ENCODE assay signal across 10 cellular contexts in genomic region chrX:41781500-41781899, GRCh38. TPM values are rescaled to one million over a fixed set of nuclear protein-coding genes. Genes with fewer than 3 reads are reported as not detected.
A peak's percentile ranks its signal among the peaks of the same experiment; 100 is the strongest.
DNase-seq lines count a peak whose midpoint lies in the region; ATAC-seq, FAIRE-seq and TF ChIP-seq lines count a peak whose summit lies in the region.
"Had no signal": no experiment of that assay in that cellular context is flagged by ENCODE, and none has a peak within 500 bp of the region (broad histone marks: within the 10 kb centered on the region; RNA-seq: fewer than 3 reads in every experiment).

No MANE protein-coding gene starts in this region.

- H3K27me3 Mint-ChIP-seq in activated naive CD8-positive, alpha-beta T cell = no peaks in the 10 kb centered on the region
- H3K27me3 Mint-ChIP-seq in activated naive CD8-positive, alpha-beta T cell treated with anti-CD3 and anti-CD28 coated beads for 36 hours = no peaks in the 10 kb centered on the region

- DNase-seq in activated naive CD8-positive, alpha-beta T cell treated with anti-CD3 and anti-CD28 coated beads for 36 hours = no peak
- DNase-seq in RCC 7860 (ENCODE audit: low spot score) (peak; percentile 5), esophagus muscularis mucosa (ENCODE audit: extremely low spot score) (no peak), psoas muscle (no peak), prostate gland (ENCODE audit: low spot score) (no peak)
- no peak for DNase-seq in NK-92 treated with Interleukin-12 subunit alpha and Interleukin-12 subunit beta, amount 100 ng/mL, for 24 hours (lab: John Stamatoyannopoulos, UW)

- ATAC-seq in HG03280 (IDR thresholded peaks at IDR 0.05; ENCODE audit: unreplicated experiment) (peak; percentile 52), psoas muscle (peak in 2 of 4 donors; percentile 23 to 58)

- peak; percentile 52 to 64 (median 55) for TF ChIP-seq CTCF in esophagus muscularis mucosa (IDR thresholded peaks at IDR 0.05)
- peak; percentile 68 for TF ChIP-seq CTCF in psoas muscle (IDR thresholded peaks at IDR 0.05)
- peak in 2 of 4 experiments; percentile 46 to 62 for TF ChIP-seq CTCF in prostate gland (IDR thresholded peaks at IDR 0.05)

- H3K36me3 ChIP-seq in esophagus muscularis mucosa (no peaks in the 10 kb centered on the region), psoas muscle (ENCODE audit: insufficient read depth in 1 of 2, low read depth in 1 of 2) (no peaks in the 10 kb centered on the region), prostate gland (no peaks in the 10 kb centered on the region)

- H3K27ac Mint-ChIP-seq in activated naive CD8-positive, alpha-beta T cell = peak overlapping the region; percentile 34
- no peak overlapping the region for H3K27ac Mint-ChIP-seq in activated naive CD8-positive, alpha-beta T cell treated with anti-CD3 and anti-CD28 coated beads for 36 hours

- FAIRE-seq in RCC 7860 (lab: Jason Lieb, UNC) = peak; percentile 57

- no peak for TF ChIP-seq EP300 in esophagus muscularis mucosa (IDR thresholded peaks at IDR 0.05)

- TF ChIP-seq POLR2A in esophagus muscularis mucosa (IDR thresholded peaks at IDR 0.05; ENCODE audit: low read depth) (no peak), prostate gland (IDR thresholded peaks at IDR 0.05) (no peak)

- no peaks in the 10 kb centered on the region for H3K9me3 ChIP-seq in esophagus muscularis mucosa
- H3K9me3 ChIP-seq in psoas muscle = no peaks in the 10 kb centered on the region
- H3K9me3 ChIP-seq in prostate gland = no peaks in the 10 kb centered on the region

- H3K4me1 ChIP-seq in esophagus muscularis mucosa = peaks cover 0 to 16% (median 6%) of the 10 kb centered on the region in 4 donors
- H3K4me1 ChIP-seq in psoas muscle = peaks cover 8% of the 10 kb centered on the region
- no peaks in the 10 kb centered on the region for H3K4me1 ChIP-seq in prostate gland (replicated peaks)

- H3K9me3 Mint-ChIP-seq in activated naive CD8-positive, alpha-beta T cell (ENCODE audit: low read depth) = no peaks in the 10 kb centered on the region
- no peaks in the 10 kb centered on the region for H3K9me3 Mint-ChIP-seq in activated naive CD8-positive, alpha-beta T cell treated with anti-CD3 and anti-CD28 coated beads for 36 hours

- H3K27me3 ChIP-seq in esophagus muscularis mucosa (no peaks in the 10 kb centered on the region), psoas muscle (ENCODE audit: insufficient read depth in 3 of 3, low read length in 2 of 3) (no peaks in the 10 kb centered on the region), prostate gland (replicated peaks; ENCODE audit: insufficient read depth) (no peaks in the 10 kb centered on the region)

- H3K4me3 ChIP-seq in esophagus muscularis mucosa (no peak overlapping the region), psoas muscle (no peak overlapping the region), prostate gland (no peak overlapping the region)

- 13% methylated on average over 2 of the region's 2 CpGs for WGBS in esophagus muscularis mucosa
- WGBS in psoas muscle, 3 donors = 6 to 26% (median 10%) methylated on average over 2 of the region's 2 CpGs
- 10% methylated on average over 2 of the region's 2 CpGs for WGBS in prostate gland

- intact Hi-C loops in esophagus muscularis mucosa (cut with DNase I) = no loop called here
- intact Hi-C loops in psoas muscle (cut with DNase I) = loop anchor here in 1 of 2 donors (10.0 kb wide), 1 partner anchor 1773 kb away; no protein-coding TSS in a partner anchor
- intact Hi-C loops in prostate gland (cut with DNase I) = no loop called here

- H3K4me1 Mint-ChIP-seq in activated naive CD8-positive, alpha-beta T cell (ENCODE audit: low read depth) = peaks cover 28% of the 10 kb centered on the region
- H3K4me1 Mint-ChIP-seq in activated naive CD8-positive, alpha-beta T cell treated with anti-CD3 and anti-CD28 coated beads for 36 hours = peaks cover 14% of the 10 kb centered on the region

- H3K27ac ChIP-seq in esophagus muscularis mucosa (replicated peaks in 1 of 4) (no peak overlapping the region), psoas muscle (no peak overlapping the region), prostate gland (no peak overlapping the region)
- H3K27ac ChIP-seq: epithelial cell of prostate had no signal

- H3K4me3 Mint-ChIP-seq in activated naive CD8-positive, alpha-beta T cell = no peak overlapping the region
- H3K4me3 Mint-ChIP-seq in activated naive CD8-positive, alpha-beta T cell treated with anti-CD3 and anti-CD28 coated beads for 36 hours = no peak overlapping the region

- H3K36me3 Mint-ChIP-seq in activated naive CD8-positive, alpha-beta T cell = peaks cover under 1% of the 10 kb centered on the region
- peaks cover 5% of the 10 kb centered on the region for H3K36me3 Mint-ChIP-seq in activated naive CD8-positive, alpha-beta T cell treated with anti-CD3 and anti-CD28 coated beads for 36 hours

RNA-seq across cellular contexts. Expression of gene GPR82, which starts 57.5 kb away (rescaled TPM):
- total RNA-seq in activated naive CD8-positive, alpha-beta T cell treated with anti-CD3 and anti-CD28 coated beads for 36 hours = under 1 TPM; 0.12 to 0.14 TPM
- total RNA-seq in esophagus muscularis mucosa (under 1 TPM in 3 of 4 donors, not detected in 1; 0.13 to 0.42 (median 0.34) TPM), psoas muscle (under 1 TPM in 1 of 4 donors, not detected in 3; 0.15 TPM), prostate gland (under 1 TPM; 0.28 to 0.41 TPM)
- under 1 TPM in 2 of 3 donors, not detected in 1; 0.01 to 0.03 TPM for polyA plus RNA-seq in psoas muscle
- total RNA-seq: temporal lobe had no signal
